ENCODE assay signal across 8 cellular contexts in genomic region chr16:20409398-20410152, GRCh38. TPM values are rescaled to one million over a fixed set of nuclear protein-coding genes. Genes with fewer than 3 reads are reported as not detected.
DNase-seq lines count a peak whose midpoint lies in the region; ATAC-seq, FAIRE-seq and TF ChIP-seq lines count a peak whose summit lies in the region.

ACSM5 (plus strand) TSS chr16:20409534; CDS start chr16:20411485, 1,951 bp downstream.

- DNase-seq in GM12891 (ENCODE audit: insufficient read length, low spot score), result no peak
- peak; percentile 8 for DNase-seq in cerebellum (ENCODE audit: low spot score)
- peak in 49 of 56 donors; percentile 0 to 75 (median 37) for DNase-seq in nucleus accumbens (lab: John Stamatoyannopoulos, UW)
- DNase-seq in foreskin fibroblast, result no peak
- no peak for DNase-seq in NCI-H748 (lab: John Stamatoyannopoulos, UW; ENCODE audit: unreplicated experiment)
- DNase-seq in activated gamma-delta T cell treated with Interleukin-2 at 50 U/mL for 16 hours, result no peak
- no peak for DNase-seq in ecto neural progenitor cell (ENCODE audit: low spot score)

- ATAC-seq in HG03354 (IDR thresholded peaks at IDR 0.05; ENCODE audit: poor library complexity, severe bottlenecking, unreplicated experiment), result peak; percentile 52

- no peak for FAIRE-seq in GM12891 (lab: Jason Lieb, UNC)

- H3K4me3 ChIP-seq in foreskin fibroblast (ENCODE audit: low read depth in 1 of 2, low read length in 2 of 2), result no peak within 1 kb of the TSS

- TF ChIP-seq POLR2A in GM12891 (IDR thresholded peaks at IDR 0.05; ENCODE audit: low read depth, low read length), result no peak

- no peak for TF ChIP-seq CTCF in foreskin fibroblast (IDR thresholded peaks at IDR 0.05; ENCODE audit: low read depth, low read length)

TF ChIP-seq in GM12891, 5 proteins besides CTCF, POLR2A, EP300 and RAD21:
- TF ChIP-seq POLR2AphosphoS5 (IDR thresholded peaks at IDR 0.05; ENCODE audit: low read depth, low read length) (no peak), TAF1 (IDR thresholded peaks at IDR 0.05; ENCODE audit: low read depth, low read length) (no peak), PAX5 (IDR thresholded peaks at IDR 0.05; ENCODE audit: insufficient read depth, low read length, severe bottlenecking) (no peak), SPI1 (IDR thresholded peaks at IDR 0.05; ENCODE audit: low read depth, low read length) (peak; percentile 86), POU2F2 (IDR thresholded peaks at IDR 0.05; ENCODE audit: low read depth, low read length) (no peak)

RNA-seq across cellular contexts. Expression of gene ACSM5, which starts in this region (rescaled TPM):
- not detected for polyA plus RNA-seq in GM12891 (2012; ENCODE audit: low read depth, missing spikeins)
- 0.73 TPM for total RNA-seq in cerebellum

Comparison
In these comparisons a context has a peak if more than half of its experiments do, and no peak if none do; other contexts are left out.
1. Peak in DNase-seq in cerebellum; RNA of the gene not detected or under 1 TPM.
2. DNase-seq: peak in nucleus accumbens (49 of 56); none in GM12891 (single experiment), foreskin fibroblast (0 of 2), NCI-H748 (single experiment), activated gamma-delta T cell treated with Interleukin-2 at 50 U/mL for 16 hours (single experiment) and ecto neural progenitor cell (single experiment).